1 cellular context compared by ENCODE assay signal in genomic region chr2:73385486-73386341, GRCh38.
TF ChIP-seq lines count a peak whose summit lies in the region.

TSS of gene ALMS1 (plus strand) at chr2:73385836. CDS start at chr2:73385869, 33 bp downstream.

TF ChIP-seq in K562, 482 proteins besides CTCF, POLR2A, EP300 and RAD21 (continued from another document and continues in another):
- TF ChIP-seq ZNF280B (CRISPR knock-in tag; IDR thresholded peaks at IDR 0.05): no peak
- TF ChIP-seq ELF1 (tag; IDR thresholded peaks at IDR 0.05): peak; percentile 86
- no peak for TF ChIP-seq ZNF184 (CRISPR knock-in tag; IDR thresholded peaks at IDR 0.05)
- TF ChIP-seq NBN (IDR thresholded peaks at IDR 0.05; ENCODE audit: low read depth): 0 out of 2 replicates have a peak, but pooled peaks have one; percentile 47
- TF ChIP-seq ARID3A (IDR thresholded peaks at IDR 0.05; ENCODE audit: borderline replicate concordance, low read depth, low read length): no peak
- peak; percentile 90 to 98 for TF ChIP-seq SIN3A (IDR thresholded peaks at IDR 0.05; ENCODE audit: borderline replicate concordance in 2 of 2, control insufficient read depth in 1 of 2, low read depth in 2 of 2, low read length in 2 of 2)
- TF ChIP-seq NFE2L1 (tag; IDR thresholded peaks at IDR 0.05; ENCODE audit: borderline replicate concordance, low read depth): no peak
- TF ChIP-seq STAT5A (IDR thresholded peaks at IDR 0.05; ENCODE audit: borderline replicate concordance, low read length): no peak
- TF ChIP-seq E2F8 (IDR thresholded peaks at IDR 0.05; ENCODE audit: low read depth, partially characterized antibody): peak; percentile 39
- no peak for TF ChIP-seq MCM3 (IDR thresholded peaks at IDR 0.05)
- TF ChIP-seq ZNF124 (CRISPR knock-in tag; IDR thresholded peaks at IDR 0.05): no peak
- no peak for TF ChIP-seq BRCA1 (IDR thresholded peaks at IDR 0.05)
- TF ChIP-seq BRCA1 (CRISPR knock-in tag; IDR thresholded peaks at IDR 0.05): no peak
- TF ChIP-seq ZHX1 (conservative IDR thresholded peaks at IDR 0.05; ENCODE audit: low read length): no peak
- TF ChIP-seq NCOA2 (IDR thresholded peaks at IDR 0.05; ENCODE audit: partially characterized antibody in 2 of 2): no peak
- peak; percentile 19; the same call in 1 of the 2 replicates for TF ChIP-seq MGA (IDR thresholded peaks at IDR 0.05)
- peak; percentile 41; the same call in 1 of the 2 replicates for TF ChIP-seq TOE1 (IDR thresholded peaks at IDR 0.05; ENCODE audit: borderline replicate concordance)
- TF ChIP-seq TOE1 (CRISPR knock-in tag; IDR thresholded peaks at IDR 0.05; ENCODE audit: borderline replicate concordance, low read depth): no peak
- no peak for TF ChIP-seq RUNX1 (IDR thresholded peaks at IDR 0.05; ENCODE audit: low read depth)
- no peak for TF ChIP-seq MCM7 (IDR thresholded peaks at IDR 0.05)
- TF ChIP-seq TCF3 (CRISPR knock-in tag; IDR thresholded peaks at IDR 0.05): no peak
- TF ChIP-seq HES1 (IDR thresholded peaks at IDR 0.05; ENCODE audit: low read depth): no peak
- TF ChIP-seq THAP12 (CRISPR knock-in tag; IDR thresholded peaks at IDR 0.05): peak; percentile 55; the same call in 1 of the 2 replicates
- no peak for TF ChIP-seq PTRF (tag; IDR thresholded peaks at IDR 0.05)
- no peak for TF ChIP-seq XRCC5 (IDR thresholded peaks at IDR 0.05; ENCODE audit: low read depth, low read length)
- no peak for TF ChIP-seq ZNF253 (CRISPR knock-in tag; conservative IDR thresholded peaks at IDR 0.05)
- no peak for TF ChIP-seq NONO (IDR thresholded peaks at IDR 0.05; ENCODE audit: low read depth in 2 of 2, low read length in 1 of 2)
- TF ChIP-seq LEF1 (IDR thresholded peaks at IDR 0.05): no peak
- no peak for TF ChIP-seq EWSR1 (IDR thresholded peaks at IDR 0.05; ENCODE audit: borderline replicate concordance, low read depth, partially characterized antibody)
- TF ChIP-seq SP1 (CRISPR knock-in tag; IDR thresholded peaks at IDR 0.05): no peak
- TF ChIP-seq YBX1 (IDR thresholded peaks at IDR 0.05): no peak
- TF ChIP-seq DEAF1 (CRISPR knock-in tag; IDR thresholded peaks at IDR 0.05): no peak
